Comparison of ENCODE assay signal across 8 cellular contexts in genomic region chr5:139647406-139648204, GRCh38. TPM values are rescaled to one million over a fixed set of nuclear protein-coding genes. Genes with fewer than 3 reads are reported as not detected.
A peak's percentile ranks its signal among the peaks of the same experiment; 100 is the strongest.
DNase-seq lines count a peak whose midpoint lies in the region; ATAC-seq, FAIRE-seq and TF ChIP-seq lines count a peak whose summit lies in the region.

No MANE protein-coding gene starts in this region.

- H3K27ac ChIP-seq in VCaP (peak overlapping the region; percentile 90), right cardiac atrium (ENCODE audit: low read length) (no peak overlapping the region), skeletal muscle tissue (ENCODE audit: low read depth, low read length) (peak overlapping the region; percentile 85)

- DNase-seq in HAP-1 (ENCODE audit: low spot score in 2 of 2) (no peak), right cardiac atrium (peak in 2 of 3 donors; percentile 37 to 40), AG08396 (ENCODE audit: low spot score) (no peak), COLO668 (lab: John Stamatoyannopoulos, UW; ENCODE audit: unreplicated experiment) (no peak), H54 (ENCODE audit: insufficient read length, low spot score) (no peak), DMS79 (lab: John Stamatoyannopoulos, UW) (no peak)

- intact Hi-C loops in right cardiac atrium (cut with DNase I) = no loop called here

- no peak for TF ChIP-seq CTCF in VCaP (conservative IDR thresholded peaks at IDR 0.05)

- peak overlapping the region; percentile 44 to 81 (median 78) for H3K9ac ChIP-seq in skeletal muscle tissue (ENCODE audit: low read depth in 1 of 3, low read length in 3 of 3)

- H3K9me3 ChIP-seq in HAP-1 (no peaks in the 10 kb centered on the region), right cardiac atrium (ENCODE audit: control insufficient read depth, low read length) (no peaks in the 10 kb centered on the region), skeletal muscle tissue (ENCODE audit: control insufficient read depth in 3 of 3, low read length in 3 of 3) (no peaks in the 10 kb centered on the region)

- no peak for FAIRE-seq in H54 (lab: Jason Lieb, UNC)

- H3K4me3 ChIP-seq in HAP-1 (peak overlapping the region; percentile 74), right cardiac atrium (ENCODE audit: low read length) (peak overlapping the region; percentile 90), skeletal muscle tissue (ENCODE audit: low read length in 3 of 3) (peak overlapping the region; percentile 28 to 64 (median 52))

- H3K4me1 ChIP-seq in HAP-1 (peaks cover 18% of the 10 kb centered on the region), right cardiac atrium (ENCODE audit: control insufficient read depth, insufficient read depth, low read length) (peaks cover 4% of the 10 kb centered on the region), skeletal muscle tissue (ENCODE audit: control insufficient read depth in 3 of 3, insufficient read depth in 3 of 3, low read length in 3 of 3) (peaks cover 44 to 58% (median 48%) of the 10 kb centered on the region in 3 donors)

- H3K36me3 ChIP-seq in HAP-1 (replicated peaks) (no peaks in the 10 kb centered on the region), skeletal muscle tissue (ENCODE audit: control insufficient read depth in 3 of 3, insufficient read depth in 3 of 3, low read length in 3 of 3) (peaks cover 0 to 2% (median 0%) of the 10 kb centered on the region in 3 donors)

- in situ Hi-C loops in HAP-1 (cut with MboI; ENCODE audit: low sequenced_read_pairs) = loop anchor here (5.0 kb wide), 1 partner anchor 115 kb away; no protein-coding TSS in a partner anchor

- ATAC-seq in right cardiac atrium = no peak

- H3K27me3 ChIP-seq in HAP-1 (ENCODE audit: low read depth) = no peaks in the 10 kb centered on the region
- no peaks in the 10 kb centered on the region for H3K27me3 ChIP-seq in right cardiac atrium (ENCODE audit: control insufficient read depth, insufficient read depth)
- H3K27me3 ChIP-seq in skeletal muscle tissue (ENCODE audit: control insufficient read depth in 3 of 3, insufficient read depth in 3 of 3, low read length in 3 of 3) = no peaks in the 10 kb centered on the region

- 17% methylated on average over 48 of the region's 48 CpGs for WGBS in right cardiac atrium

- no peak for TF ChIP-seq POLR2A in H54 (IDR thresholded peaks at IDR 0.05; ENCODE audit: low read depth, low read length)

RNA-seq across cellular contexts. Expression of gene CXXC5, which starts 0.5 kb away (rescaled TPM):
- total RNA-seq in right cardiac atrium = 10 to 100 TPM; 33.9 to 70.5 (median 55.9) TPM
- 47.5 TPM for polyA plus RNA-seq in right cardiac atrium
- 66.8 TPM for total RNA-seq in skeletal muscle tissue

Comparison
In these comparisons a context has a peak if more than half of its experiments do, and no peak if none do; other contexts are left out.
1. DNase-seq: peak in right cardiac atrium (2 of 3); none in HAP-1 (0 of 2), AG08396 (single experiment), COLO668 (single experiment), H54 (single experiment) and DMS79 (single experiment).
2. Peak in every context shown above with its lines, with median percentiles within 50 percentile points of each other: H3K4me3 ChIP-seq.